1 cellular context compared by ENCODE assay signal in the genomic region with DNA sequence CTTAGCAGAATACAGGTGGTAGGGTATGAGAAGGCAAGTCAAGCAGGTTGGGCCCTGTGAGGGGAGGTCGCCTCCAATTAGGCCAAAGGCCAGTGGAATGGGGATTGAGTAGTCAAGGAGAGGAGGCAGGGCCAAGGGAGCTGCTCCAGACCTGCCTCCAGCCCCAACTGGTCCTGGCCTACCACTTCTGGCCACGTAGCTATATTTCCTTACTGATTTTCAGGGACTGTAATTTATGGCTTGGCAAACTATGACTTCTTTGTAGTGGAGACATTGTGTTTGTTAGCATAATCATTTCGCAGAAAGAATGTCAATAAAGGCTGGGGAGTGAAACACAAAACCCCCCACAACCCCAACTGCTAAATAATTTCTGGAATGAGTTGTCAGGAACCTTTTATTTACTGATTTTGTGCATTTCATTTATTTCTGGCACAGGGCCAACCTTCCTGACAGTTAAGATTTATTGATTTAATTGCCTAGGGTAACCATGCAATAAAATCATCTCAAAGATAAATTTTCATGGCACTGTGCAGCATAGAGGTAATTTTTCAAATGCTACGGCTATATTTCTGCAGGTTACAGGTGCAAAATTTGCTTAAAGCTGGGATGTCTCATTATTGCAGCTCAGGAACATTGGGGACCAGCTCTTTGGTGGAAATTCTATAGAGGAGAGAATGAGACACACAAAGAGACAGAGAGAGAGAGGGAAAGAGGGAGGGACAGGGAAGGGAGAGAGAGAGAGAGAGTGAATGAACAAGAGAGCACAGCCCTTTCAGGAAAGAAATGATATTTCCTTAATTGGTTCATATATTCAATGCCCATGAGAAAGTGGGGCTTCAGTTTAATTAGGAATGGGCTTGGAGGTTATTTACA.
TF ChIP-seq lines count a peak whose summit lies in the region.

No MANE protein-coding gene starts in this region.

TF ChIP-seq in HEK293, 187 proteins besides CTCF, POLR2A, EP300 and RAD21 (continued from another document):
- TF ChIP-seq ZNF830 (tag by site-specific recombination; IDR thresholded peaks at IDR 0.05; ENCODE audit: low read depth) (peak; percentile 83), ZNF274 (IDR thresholded peaks at IDR 0.05; ENCODE audit: low read length) (no peak), ZNF274 (tag by site-specific recombination; IDR thresholded peaks at IDR 0.05; ENCODE audit: borderline replicate concordance) (no peak), SP7 (tag by site-specific recombination; IDR thresholded peaks at IDR 0.05) (no peak), ZNF350 (tag by site-specific recombination; IDR thresholded peaks at IDR 0.05) (peak; percentile 40; the same call in 1 of the 2 replicates), ZBTB44 (tag by site-specific recombination; IDR thresholded peaks at IDR 0.05) (peak; percentile 82), ZNF184 (tag by site-specific recombination; IDR thresholded peaks at IDR 0.05) (peak; percentile 60; the same call in 1 of the 2 replicates), ZNF596 (tag by site-specific recombination; IDR thresholded peaks at IDR 0.05) (peak; percentile 62; the same call in 1 of the 2 replicates), ZNF561 (tag by site-specific recombination; IDR thresholded peaks at IDR 0.05; ENCODE audit: borderline replicate concordance) (peak; percentile 51), GLIS1 (tag by site-specific recombination; IDR thresholded peaks at IDR 0.05) (peak; percentile 43; the same call in 1 of the 2 replicates), ZNF549 (tag by site-specific recombination; IDR thresholded peaks at IDR 0.05) (peak; percentile 63; the same call in 1 of the 2 replicates), ZNF18 (tag by site-specific recombination; IDR thresholded peaks at IDR 0.05) (0 out of 2 replicates have a peak, but pooled peaks have one; percentile 15), PRDM6 (tag by site-specific recombination; IDR thresholded peaks at IDR 0.05) (peak; percentile 68), TRIM28 (IDR thresholded peaks at IDR 0.05; ENCODE audit: borderline replicate concordance, low read length) (peak; percentile 64; the same call in 1 of the 2 replicates), FEZF1 (tag by site-specific recombination; IDR thresholded peaks at IDR 0.05) (peak; percentile 35)
- TF ChIP-seq, protein P1, sequence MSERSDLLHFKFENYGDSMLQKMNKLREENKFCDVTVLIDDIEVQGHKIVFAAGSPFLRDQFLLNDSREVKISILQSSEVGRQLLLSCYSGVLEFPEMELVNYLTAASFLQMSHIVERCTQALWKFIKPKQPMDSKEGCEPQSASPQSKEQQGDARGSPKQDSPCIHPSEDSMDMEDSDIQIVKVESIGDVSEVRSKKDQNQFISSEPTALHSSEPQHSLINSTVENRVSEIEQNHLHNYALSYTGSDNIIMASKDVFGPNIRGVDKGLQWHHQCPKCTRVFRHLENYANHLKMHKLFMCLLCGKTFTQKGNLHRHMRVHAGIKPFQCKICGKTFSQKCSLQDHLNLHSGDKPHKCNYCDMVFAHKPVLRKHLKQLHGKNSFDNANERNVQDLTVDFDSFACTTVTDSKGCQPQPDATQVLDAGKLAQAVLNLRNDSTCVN (tag by site-specific recombination; optimal IDR thresholded peaks at IDR 0.05), result no peak
